In genomic region chr18:8801263-8801901, GRCh38 we compare ENCODE assay signal across 1 cellular context.
TF ChIP-seq lines count a peak whose summit lies in the region.

No MANE protein-coding gene starts in this region.

TF ChIP-seq in WTC11, 78 proteins besides CTCF, POLR2A, EP300 and RAD21 (continued from another document):
- TF ChIP-seq ZNF219 (CRISPR knock-in tag; IDR thresholded peaks at IDR 0.05; ENCODE audit: borderline replicate concordance) (no peak), ZNF281 (CRISPR knock-in tag; IDR thresholded peaks at IDR 0.05) (no peak), ATF6 (CRISPR knock-in tag; IDR thresholded peaks at IDR 0.05) (no peak), EMX1 (CRISPR knock-in tag; IDR thresholded peaks at IDR 0.05) (no peak)
